In genomic region chr21:40056031-40056430, GRCh38 we compare ENCODE assay signal across 5 cellular contexts.
"Had no signal": no experiment of that assay in that cellular context is flagged by ENCODE, and none has a peak within 500 bp of the region (broad histone marks: within the 10 kb centered on the region; RNA-seq: fewer than 3 reads in every experiment).

No MANE protein-coding gene starts in this region.

- H3K4me3 ChIP-seq: K562 had no signal

- DNase-seq: IMR-90, KBM-7 had no signal

- H3K27ac ChIP-seq: HL-60 had no signal

- FAIRE-seq: HepG2, K562 had no signal
